Comparison of ENCODE assay signal across 24 cellular contexts in the genomic region with DNA sequence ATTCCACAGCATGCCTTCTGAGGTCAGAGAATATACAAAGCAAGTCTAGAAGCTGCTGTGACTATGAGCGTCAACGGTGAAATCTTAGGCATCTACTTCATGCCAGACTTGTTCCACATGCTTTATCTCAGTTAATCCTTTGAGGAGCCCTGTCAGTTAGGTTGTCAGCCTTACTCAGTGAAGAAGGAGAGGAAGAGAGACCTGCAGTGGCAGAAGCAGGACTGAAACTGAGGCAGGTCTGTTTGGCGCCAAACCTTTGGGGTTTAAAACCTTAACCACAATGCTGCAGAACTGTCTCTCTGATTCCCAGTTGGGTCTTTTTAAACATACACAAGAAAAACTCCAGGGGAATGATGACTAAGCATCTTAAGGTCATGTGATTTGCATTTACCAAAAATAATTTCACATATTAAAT.
A peak's percentile ranks its signal among the peaks of the same experiment; 100 is the strongest.
DNase-seq lines count a peak whose midpoint lies in the region; ATAC-seq, FAIRE-seq and TF ChIP-seq lines count a peak whose summit lies in the region.
"Had no signal": no experiment of that assay in that cellular context is flagged by ENCODE, and none has a peak within 500 bp of the region (broad histone marks: within the 10 kb centered on the region; RNA-seq: fewer than 3 reads in every experiment).

No MANE protein-coding gene starts in this region.

- no peak overlapping the region for H3K4me3 Mint-ChIP-seq in activated CD8-positive, alpha-beta T cell treated with anti-CD3 and anti-CD28 coated beads for 36 hours
- no peak overlapping the region for H3K4me3 Mint-ChIP-seq in Caco-2 (ENCODE audit: unreplicated experiment)
- H3K4me3 Mint-ChIP-seq: CD4-positive, alpha-beta T cell had no signal

- no TSS peak for BruUV-seq in Caco-2 (replicated peaks; lab: Mats Ljungman, UMichigan)

- no peaks in the 10 kb centered on the region for H3K36me3 ChIP-seq in Caco-2 (ENCODE audit: control insufficient read depth, insufficient read depth, low read length)
- H3K36me3 ChIP-seq: neutrophil, prostate gland, stomach, tibial nerve had no signal

- H3K36me3 Mint-ChIP-seq in activated CD8-positive, alpha-beta T cell treated with anti-CD3 and anti-CD28 coated beads for 36 hours (ENCODE audit: low read depth): no peaks in the 10 kb centered on the region
- H3K36me3 Mint-ChIP-seq in Caco-2 (ENCODE audit: insufficient read depth, unreplicated experiment): no peaks in the 10 kb centered on the region

- peaks cover 21% of the 10 kb centered on the region for H3K4me1 Mint-ChIP-seq in activated CD8-positive, alpha-beta T cell treated with anti-CD3 and anti-CD28 coated beads for 36 hours (ENCODE audit: low read depth)
- H3K4me1 Mint-ChIP-seq in Caco-2 (ENCODE audit: low read depth, unreplicated experiment): peaks cover 16% of the 10 kb centered on the region

- WGBS in A549 (ENCODE audit: missing lambda C conversion rate): 90% methylated on average over 3 of the region's 3 CpGs

- intact Hi-C loops in activated CD8-positive, alpha-beta T cell treated with anti-CD3 and anti-CD28 coated beads for 36 hours (cut with micrococcal nuclease): no loop called here
- intact Hi-C loops in Caco-2 (cut with micrococcal nuclease; ENCODE audit: unreplicated experiment): no loop called here

- H3K9me3 Mint-ChIP-seq in activated CD8-positive, alpha-beta T cell treated with anti-CD3 and anti-CD28 coated beads for 36 hours: peaks cover 3% of the 10 kb centered on the region
- H3K9me3 Mint-ChIP-seq in Caco-2 (ENCODE audit: unreplicated experiment): peaks cover 17% of the 10 kb centered on the region
- H3K9me3 Mint-ChIP-seq: CD4-positive, alpha-beta T cell had no signal

- FAIRE-seq in A549 (lab: Jason Lieb, UNC): peak; percentile 32
- FAIRE-seq in urothelium cell line (lab: Jason Lieb, UNC): no peak
- FAIRE-seq in D721Med (lab: Jason Lieb, UNC): no peak
- FAIRE-seq: G401.6 had no signal

- no peak for TF ChIP-seq POLR2A in A549 (IDR thresholded peaks at IDR 0.05; ENCODE audit: low read length)

- DNase-seq in A549 (ENCODE audit: low read depth in 1 of 2, low spot score in 1 of 2): no peak
- DNase-seq in EH (ENCODE audit: low read depth): peak; percentile 51
- peak; percentile 31 for DNase-seq in activated CD8-positive, alpha-beta T cell treated with anti-CD3 and anti-CD28 coated beads for 36 hours
- no peak for DNase-seq in urothelium cell line (ENCODE audit: low spot score)
- DNase-seq in hippocampal formation (lab: John Stamatoyannopoulos, UW): no peak
- no peak for DNase-seq in Caco-2
- DNase-seq in D721Med (ENCODE audit: insufficient read length, low spot score): no peak
- DNase-seq: activated CD4-positive, alpha-beta T cell treated with anti-CD3 and anti-CD28 coated beads for 1 hour; activated CD8-positive, alpha-beta memory T cell treated with anti-CD3 and anti-CD28 coated beads, Interleukin-2, amount 50 U/mL, for 48 hours; activated gamma-delta T cell; CD4-positive, alpha-beta T cell; kidney glomerular epithelial cell; mammary epithelial cell; NCI-H1694; NCI-H2171; NCI-H524; Right ventricle myocardium superior; stimulated activated CD4-positive, alpha-beta T cell treated with anti-CD3 and anti-CD28 coated beads, Interleukin-4, amount 100 ng/mL, for 24 hours; stomach had no signal

- ATAC-seq in A549: no peak
- peak; percentile 61 for ATAC-seq in activated CD8-positive, alpha-beta T cell treated with anti-CD3 and anti-CD28 coated beads for 36 hours
- peak; percentile 74 for ATAC-seq in esophagus mucosa

- TF ChIP-seq EP300 in A549 (IDR thresholded peaks at IDR 0.05): no peak

- no peak for TF ChIP-seq RAD21 in A549 (conservative IDR thresholded peaks at IDR 0.05 in 1 of 2, IDR thresholded peaks at IDR 0.05 in 1 of 2)

- no peak overlapping the region for H3K4me2 ChIP-seq in A549

- POLR2A ChIA-PET in A549 (lab: Yijun Ruan, JAX): no interaction called here
- POLR2A ChIA-PET in activated CD8-positive, alpha-beta T cell treated with anti-CD3 and anti-CD28 coated beads for 36 hours (lab: Charles Lee): interaction anchor here (0.5 kb wide), 1 partner anchor 925 kb away, joined by 3 read pairs; no protein-coding TSS in a partner anchor
- POLR2A ChIA-PET in Caco-2 (lab: Charles Lee): no interaction called here

- H3K4me1 ChIP-seq in A549: no peaks in the 10 kb centered on the region
- peaks cover 25% of the 10 kb centered on the region for H3K4me1 ChIP-seq in Caco-2
- H3K4me1 ChIP-seq: prostate gland, stomach, tibial nerve had no signal

- CTCF ChIA-PET in A549 (lab: Yijun Ruan, JAX): interaction anchor here (0.5 kb wide), 1 partner anchor 13 kb away, joined by 3 read pairs; no protein-coding TSS in a partner anchor
- CTCF ChIA-PET in activated CD8-positive, alpha-beta T cell treated with anti-CD3 and anti-CD28 coated beads for 36 hours (lab: Charles Lee): no interaction called here
- CTCF ChIA-PET in Caco-2 (lab: Charles Lee): interaction anchor here (0.7 kb wide), 1 partner anchor 478 kb away, joined by 4 read pairs; no protein-coding TSS in a partner anchor

- no peak overlapping the region for H3K4me3 ChIP-seq in A549
- H3K4me3 ChIP-seq in Caco-2 (ENCODE audit: low read depth, low read length): no peak overlapping the region
- H3K4me3 ChIP-seq: prostate gland, stomach, tibial nerve had no signal

- no peaks in the 10 kb centered on the region for H3K27me3 Mint-ChIP-seq in activated CD8-positive, alpha-beta T cell treated with anti-CD3 and anti-CD28 coated beads for 36 hours
- no peaks in the 10 kb centered on the region for H3K27me3 Mint-ChIP-seq in Caco-2 (ENCODE audit: insufficient read depth, unreplicated experiment)
- H3K27me3 Mint-ChIP-seq: CD4-positive, alpha-beta T cell had no signal

- no peak overlapping the region for H3K27ac Mint-ChIP-seq in activated CD8-positive, alpha-beta T cell treated with anti-CD3 and anti-CD28 coated beads for 36 hours
- H3K27ac Mint-ChIP-seq in Caco-2 (ENCODE audit: unreplicated experiment): no peak overlapping the region
- H3K27ac Mint-ChIP-seq: CD4-positive, alpha-beta T cell had no signal

- TF ChIP-seq CTCF in A549 (IDR thresholded peaks at IDR 0.05): no peak
- no peak for TF ChIP-seq CTCF in activated CD8-positive, alpha-beta T cell treated with anti-CD3 and anti-CD28 coated beads for 36 hours (IDR thresholded peaks at IDR 0.05)
- no peak for TF ChIP-seq CTCF in Caco-2 (IDR thresholded peaks at IDR 0.05; ENCODE audit: insufficient read depth in 1 of 2, low read depth in 1 of 2, low read length in 1 of 2, severe bottlenecking in 1 of 2, unreplicated experiment in 1 of 2)
- TF ChIP-seq CTCF in D721Med (IDR thresholded peaks at IDR 0.05; ENCODE audit: insufficient read depth, missing control alignments): no peak

- no peak overlapping the region for H3K27ac ChIP-seq in A549
- H3K27ac ChIP-seq: neutrophil, prostate gland, stomach, tibial nerve had no signal

- peaks cover 29% of the 10 kb centered on the region for H3K9me3 ChIP-seq in A549
- peaks cover 7% of the 10 kb centered on the region; the same call in 1 of the 2 replicates for H3K9me3 ChIP-seq in Caco-2
- H3K9me3 ChIP-seq: neutrophil, prostate gland had no signal

- H3K27me3 ChIP-seq in Caco-2 (replicated peaks; ENCODE audit: control insufficient read depth, insufficient read depth, low read length): no peaks in the 10 kb centered on the region
- H3K27me3 ChIP-seq: neutrophil, stomach, tibial nerve had no signal

TF ChIP-seq in A549, 52 proteins besides CTCF, POLR2A, EP300 and RAD21:
- TF ChIP-seq CHD2 (IDR thresholded peaks at IDR 0.05; ENCODE audit: low read length, partially characterized antibody): no peak
- TF ChIP-seq MAFK (IDR thresholded peaks at IDR 0.05; ENCODE audit: partially characterized antibody): peak; percentile 75

Comparison
In these comparisons a context has a peak if more than half of its experiments do, and no peak if none do; other contexts are left out.
1. ATAC-seq: peak in activated CD8-positive, alpha-beta T cell treated with anti-CD3 and anti-CD28 coated beads for 36 hours (single experiment) and esophagus mucosa (single experiment); none in A549 (0 of 2).
2. DNase-seq: peak in EH (single experiment) and activated CD8-positive, alpha-beta T cell treated with anti-CD3 and anti-CD28 coated beads for 36 hours (single experiment); none in A549 (0 of 2), urothelium cell line (single experiment), hippocampal formation (0 of 2), Caco-2 (0 of 2) and D721Med (single experiment).